ENCODE assay signal across 8 cellular contexts in genomic region chr4:54227261-54228063, GRCh38. TPM values are rescaled to one million over a fixed set of nuclear protein-coding genes. Genes with fewer than 3 reads are reported as not detected.
DNase-seq lines count a peak whose midpoint lies in the region; ATAC-seq and TF ChIP-seq lines count a peak whose summit lies in the region.

No MANE protein-coding gene starts in this region.

- peak; percentile 4 to 13 for ATAC-seq in lower lobe of right lung
- ATAC-seq in HG02938 (IDR thresholded peaks at IDR 0.05; ENCODE audit: unreplicated experiment), result no peak

- no peaks in the 10 kb centered on the region for H3K36me3 ChIP-seq in OCI-LY1 (ENCODE audit: insufficient read depth, low read length)
- no peaks in the 10 kb centered on the region for H3K36me3 ChIP-seq in lower lobe of right lung
- H3K36me3 ChIP-seq in uterus, result no peaks in the 10 kb centered on the region

- H3K36me3 Mint-ChIP-seq in activated CD4-positive, alpha-beta T cell treated with anti-CD3 and anti-CD28 coated beads, Interleukin-2, amount 10 ng/mL, durations not matched to agents 24 days and 14 days (ENCODE audit: low read depth), result peaks cover 5% of the 10 kb centered on the region

- H3K27ac ChIP-seq in OCI-LY1 (ENCODE audit: low read depth, low read length, poor library complexity, severe bottlenecking) (no peak overlapping the region), lower lobe of right lung (peak overlapping the region; percentile 62), uterus (peak overlapping the region; percentile 63 to 82)

- H3K4me3 ChIP-seq in OCI-LY1 (ENCODE audit: low read depth, low read length, poor library complexity, severe bottlenecking) (peak overlapping the region; percentile 24), lower lobe of right lung (peak overlapping the region; percentile 59), uterus (peak overlapping the region; percentile 18 to 59)

- H3K27me3 Mint-ChIP-seq in activated CD4-positive, alpha-beta T cell treated with anti-CD3 and anti-CD28 coated beads, Interleukin-2, amount 10 ng/mL, durations not matched to agents 24 days and 14 days, result peaks cover 87% of the 10 kb centered on the region

- no peak overlapping the region for H3K9ac ChIP-seq in OCI-LY1 (ENCODE audit: low read length)

- TF ChIP-seq CTCF in OCI-LY1 (IDR thresholded peaks at IDR 0.05; ENCODE audit: low read length), result no peak
- no peak for TF ChIP-seq CTCF in lower lobe of right lung (IDR thresholded peaks at IDR 0.05)
- TF ChIP-seq CTCF in uterus (IDR thresholded peaks at IDR 0.05), result no peak

- no peaks in the 10 kb centered on the region for H3K79me2 ChIP-seq in OCI-LY1 (ENCODE audit: insufficient read depth, low read length)

- intact Hi-C loops in activated CD4-positive, alpha-beta T cell treated with anti-CD3 and anti-CD28 coated beads, Interleukin-2, amount 10 ng/mL, durations not matched to agents 24 days and 14 days (cut with micrococcal nuclease), result loop anchor here (1.0 kb wide), 1 partner anchor 127 kb away; the partner anchor contains the start of gene GSX2
- intact Hi-C loops in lower lobe of right lung (cut with DNase I), result loop anchor here (10.0 kb wide), 2 partner anchors 313 to 1033 kb away; no protein-coding TSS in a partner anchor
- intact Hi-C loops in uterus (cut with DNase I; ENCODE audit: low total_unique reads), result no loop called here

- peak; percentile 56 for DNase-seq in activated CD4-positive, alpha-beta T cell treated with anti-CD3 and anti-CD28 coated beads, Interleukin-2, amount 10 ng/mL, durations not matched to agents 24 days and 14 days
- DNase-seq in activated CD4-positive, alpha-beta T cell treated with anti-CD3 and anti-CD28 coated beads, Interleukin-2, amount 50 U/mL, for 1 hour, result no peak
- DNase-seq in dedifferentiated amniotic fluid mesenchymal stem cell (ENCODE audit: extremely low spot score), result peak; percentile 53
- peak; percentile 48 for DNase-seq in lower lobe of right lung
- DNase-seq in uterus, result peak in 1 of 2 donors; percentile 20
- no peak for DNase-seq in MV-4-11 (lab: John Stamatoyannopoulos, UW)

- no peaks in the 10 kb centered on the region; the same call in 1 of the 2 replicates for H3K27me3 ChIP-seq in OCI-LY1 (ENCODE audit: insufficient read depth, low read length)
- peaks cover 96% of the 10 kb centered on the region for H3K27me3 ChIP-seq in lower lobe of right lung (ENCODE audit: low read depth)
- H3K27me3 ChIP-seq in uterus, result peaks cover 53 to 59% of the 10 kb centered on the region in 2 donors

- H3K27ac Mint-ChIP-seq in activated CD4-positive, alpha-beta T cell treated with anti-CD3 and anti-CD28 coated beads, Interleukin-2, amount 10 ng/mL, durations not matched to agents 24 days and 14 days, result peak overlapping the region; percentile 24

- TF ChIP-seq POLR2A in uterus (IDR thresholded peaks at IDR 0.05), result no peak

- no peaks in the 10 kb centered on the region for H3F3A ChIP-seq in OCI-LY1 (ENCODE audit: insufficient read depth, low read length)

- no peaks in the 10 kb centered on the region for H3K9me3 ChIP-seq in OCI-LY1 (ENCODE audit: low read length)
- H3K9me3 ChIP-seq in lower lobe of right lung, result no peaks in the 10 kb centered on the region
- no peaks in the 10 kb centered on the region for H3K9me3 ChIP-seq in uterus

- H3K4me1 ChIP-seq in OCI-LY1 (ENCODE audit: insufficient read depth, low read length, severe bottlenecking) (peaks cover 19% of the 10 kb centered on the region), lower lobe of right lung (peaks cover 60% of the 10 kb centered on the region), uterus (peaks cover 0 to 26% of the 10 kb centered on the region in 2 donors)

- H3K4me2 ChIP-seq in OCI-LY1 (ENCODE audit: low read length), result peak overlapping the region; percentile 44; the same call in 1 of the 2 replicates

- peak overlapping the region; percentile 45 for H3K4me3 Mint-ChIP-seq in activated CD4-positive, alpha-beta T cell treated with anti-CD3 and anti-CD28 coated beads, Interleukin-2, amount 10 ng/mL, durations not matched to agents 24 days and 14 days

- no peaks in the 10 kb centered on the region for H3K9me2 ChIP-seq in OCI-LY1 (ENCODE audit: low read depth, low read length)

- no peaks in the 10 kb centered on the region for H3K9me3 Mint-ChIP-seq in activated CD4-positive, alpha-beta T cell treated with anti-CD3 and anti-CD28 coated beads, Interleukin-2, amount 10 ng/mL, durations not matched to agents 24 days and 14 days

- no peak overlapping the region for H2AFZ ChIP-seq in OCI-LY1 (ENCODE audit: low read length)

- H3K4me1 Mint-ChIP-seq in activated CD4-positive, alpha-beta T cell treated with anti-CD3 and anti-CD28 coated beads, Interleukin-2, amount 10 ng/mL, durations not matched to agents 24 days and 14 days, result peaks cover 26% of the 10 kb centered on the region

- no peaks in the 10 kb centered on the region for H4K20me1 ChIP-seq in OCI-LY1 (ENCODE audit: insufficient read depth, low read length)

RNA-seq across cellular contexts. Expression of gene PDGFRA, which starts 1.6 kb away (rescaled TPM):
- 0.28 and 0.54 TPM in 2 replicates for total RNA-seq in activated CD4-positive, alpha-beta T cell treated with anti-CD3 and anti-CD28 coated beads, Interleukin-2, amount 10 ng/mL, durations not matched to agents 24 days and 14 days
- 69.5 TPM for total RNA-seq in lower lobe of right lung
- total RNA-seq in uterus, result 100 to 1,000 TPM in 3 of 4 donors, 10 to 100 TPM in 1; 96.8 to 409 (median 226) TPM

Comparison
In these comparisons a context has a peak if more than half of its experiments do, and no peak if none do; other contexts are left out.
1. DNase-seq: peak in activated CD4-positive, alpha-beta T cell treated with anti-CD3 and anti-CD28 coated beads, Interleukin-2, amount 10 ng/mL, durations not matched to agents 24 days and 14 days (single experiment), dedifferentiated amniotic fluid mesenchymal stem cell (single experiment) and lower lobe of right lung (single experiment); none in activated CD4-positive, alpha-beta T cell treated with anti-CD3 and anti-CD28 coated beads, Interleukin-2, amount 50 U/mL, for 1 hour (single experiment) and MV-4-11 (single experiment).
2. RNA of gene PDGFRA, which starts 1.6 kb away (total RNA-seq): 96.8 to 409 TPM in uterus and 69.5 TPM in lower lobe of right lung (single experiment); 0.28 to 0.54 TPM in activated CD4-positive, alpha-beta T cell treated with anti-CD3 and anti-CD28 coated beads, Interleukin-2, amount 10 ng/mL, durations not matched to agents 24 days and 14 days; every median in the first group is over 10 times any median in the second.
3. Peak in every context shown above with its lines, with median percentiles within 50 percentile points of each other: H3K4me3 ChIP-seq.